In the genomic region with DNA sequence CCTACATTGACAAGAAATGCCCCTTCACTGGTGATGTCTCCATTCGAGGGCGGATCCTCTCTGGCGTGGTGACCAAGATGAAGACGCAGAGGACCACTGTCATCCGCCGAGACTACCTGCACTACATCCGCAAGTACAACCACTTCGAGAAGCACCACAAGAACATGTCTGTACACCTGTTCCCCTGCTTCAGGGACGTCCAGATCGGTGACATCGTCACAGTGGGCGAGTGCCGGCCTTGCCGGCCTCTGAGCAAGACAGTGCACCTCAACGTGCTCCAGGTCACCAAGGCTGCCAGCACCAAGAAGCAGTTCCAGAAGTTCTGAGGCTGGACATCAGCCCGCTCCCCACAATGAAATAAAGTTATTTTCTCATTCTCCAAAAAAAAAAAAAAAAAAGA, we compare ENCODE assay signal across 25 cellular contexts. TPM values are rescaled to one million over a fixed set of nuclear protein-coding genes. Genes with fewer than 3 reads are reported as not detected.
DNase-seq lines count a peak whose midpoint lies in the region; ATAC-seq, FAIRE-seq and TF ChIP-seq lines count a peak whose summit lies in the region.
"Had no signal": no experiment of that assay in that cellular context is flagged by ENCODE, and none has a peak within 500 bp of the region (broad histone marks: within the 10 kb centered on the region; RNA-seq: fewer than 3 reads in every experiment).

No MANE protein-coding gene starts in this region.

- no peaks in the 10 kb centered on the region for H3F3A ChIP-seq in Loucy (ENCODE audit: low read depth)

- no peak overlapping the region for H2BK120ac ChIP-seq in trophoblast cell (ENCODE audit: insufficient read depth, low read length, poor library complexity)

- H3K23ac ChIP-seq in trophoblast cell (ENCODE audit: low read length) = no peak overlapping the region

- no peaks in the 10 kb centered on the region for H3K27me3 Mint-ChIP-seq in activated CD4-positive, alpha-beta T cell treated with anti-CD3 and anti-CD28 coated beads, Interleukin-2, amount 10 ng/mL, durations not matched to agents 24 days and 14 days
- no peaks in the 10 kb centered on the region for H3K27me3 Mint-ChIP-seq in activated CD4-positive, alpha-beta T cell treated with anti-CD3 and anti-CD28 coated beads, Interleukin-2, amount 10 ng/mL, durations not matched to agents 7 days and 5 days

- H3K4me3 Mint-ChIP-seq in activated CD4-positive, alpha-beta T cell treated with anti-CD3 and anti-CD28 coated beads, Interleukin-2, amount 10 ng/mL, durations not matched to agents 24 days and 14 days = peak overlapping the region; percentile 35
- no peak overlapping the region for H3K4me3 Mint-ChIP-seq in activated CD4-positive, alpha-beta T cell treated with anti-CD3 and anti-CD28 coated beads, Interleukin-2, amount 10 ng/mL, durations not matched to agents 7 days and 5 days

- H3K4me3 ChIP-seq in Loucy (ENCODE audit: low read length, poor library complexity, severe bottlenecking) = no peak overlapping the region
- H3K4me3 ChIP-seq in bronchial epithelial cell (ENCODE audit: low read depth, low read length) = no peak overlapping the region
- H3K4me3 ChIP-seq in trophoblast cell (ENCODE audit: low read depth, low read length) = no peak overlapping the region
- H3K4me3 ChIP-seq: left ventricle myocardium inferior, MG63, tibial artery had no signal

- no peak overlapping the region for H2BK12ac ChIP-seq in trophoblast cell (ENCODE audit: low read length)

- H3K27ac ChIP-seq in trophoblast cell (ENCODE audit: low read depth, low read length) = no peak overlapping the region
- H3K27ac ChIP-seq: left ventricle myocardium inferior, tibial artery had no signal

- no peak overlapping the region for H3K14ac ChIP-seq in trophoblast cell (ENCODE audit: low read length)

- H2AFZ ChIP-seq in Loucy (ENCODE audit: low read length) (no peak overlapping the region), trophoblast cell (ENCODE audit: insufficient read depth, low read length, poor library complexity) (no peak overlapping the region)

- H3K9ac ChIP-seq in Loucy (ENCODE audit: low read depth, low read length, poor library complexity, severe bottlenecking) (no peak overlapping the region), trophoblast cell (ENCODE audit: low read length) (no peak overlapping the region)

- H2AK5ac ChIP-seq in trophoblast cell (ENCODE audit: low read length) = no peak overlapping the region

- H3K27me3 ChIP-seq in Loucy (ENCODE audit: insufficient read depth, low read length, poor library complexity, severe bottlenecking) = no peaks in the 10 kb centered on the region
- no peaks in the 10 kb centered on the region for H3K27me3 ChIP-seq in bronchial epithelial cell (ENCODE audit: control insufficient read depth, insufficient read depth, low read length)
- H3K27me3 ChIP-seq in trophoblast cell (ENCODE audit: insufficient read depth, low read length) = no peaks in the 10 kb centered on the region
- H3K27me3 ChIP-seq: MG63, tibial artery had no signal

- no CpG with 5 or more reads among the region's 16 CpGs for WGBS in trophoblast cell (ENCODE audit: extremely low coverage, insufficient coverage, insufficient read length)

- H3K4me2 ChIP-seq in Loucy (ENCODE audit: low read depth, low read length, poor library complexity, severe bottlenecking) (peak overlapping the region; percentile 75), trophoblast cell (ENCODE audit: low read length) (no peak overlapping the region)

- peaks cover 26% of the 10 kb centered on the region for H3K4me1 Mint-ChIP-seq in activated CD4-positive, alpha-beta T cell treated with anti-CD3 and anti-CD28 coated beads, Interleukin-2, amount 10 ng/mL, durations not matched to agents 24 days and 14 days
- H3K4me1 Mint-ChIP-seq in activated CD4-positive, alpha-beta T cell treated with anti-CD3 and anti-CD28 coated beads, Interleukin-2, amount 10 ng/mL, durations not matched to agents 7 days and 5 days = peaks cover 48% of the 10 kb centered on the region

- POLR2A ChIA-PET in activated CD4-positive, alpha-beta T cell treated with anti-CD3 and anti-CD28 coated beads, Interleukin-2, amount 10 ng/mL, durations not matched to agents 7 days and 5 days (lab: Charles Lee) = no interaction called here

- H4K20me1 ChIP-seq in Loucy (ENCODE audit: insufficient read depth, low read length, poor library complexity, severe bottlenecking) = peaks cover 23% of the 10 kb centered on the region

- H2BK5ac ChIP-seq in trophoblast cell (ENCODE audit: low read depth, low read length, poor library complexity) = no peak overlapping the region

- H3K18ac ChIP-seq in trophoblast cell (ENCODE audit: low read length) = no peak overlapping the region

- H3K27ac Mint-ChIP-seq in activated CD4-positive, alpha-beta T cell treated with anti-CD3 and anti-CD28 coated beads, Interleukin-2, amount 10 ng/mL, durations not matched to agents 24 days and 14 days = peak overlapping the region; percentile 11
- no peak overlapping the region for H3K27ac Mint-ChIP-seq in activated CD4-positive, alpha-beta T cell treated with anti-CD3 and anti-CD28 coated beads, Interleukin-2, amount 10 ng/mL, durations not matched to agents 7 days and 5 days

- peaks cover 57% of the 10 kb centered on the region for H3K36me3 Mint-ChIP-seq in activated CD4-positive, alpha-beta T cell treated with anti-CD3 and anti-CD28 coated beads, Interleukin-2, amount 10 ng/mL, durations not matched to agents 24 days and 14 days (ENCODE audit: low read depth)
- H3K36me3 Mint-ChIP-seq in activated CD4-positive, alpha-beta T cell treated with anti-CD3 and anti-CD28 coated beads, Interleukin-2, amount 10 ng/mL, durations not matched to agents 7 days and 5 days (ENCODE audit: low read depth) = peaks cover 50% of the 10 kb centered on the region

- H3K9me3 ChIP-seq in Loucy (ENCODE audit: insufficient read depth, low read depth, low read length) (no peaks in the 10 kb centered on the region), trophoblast cell (ENCODE audit: insufficient read depth, low read depth, low read length) (peaks cover 3% of the 10 kb centered on the region)
- H3K9me3 ChIP-seq: left ventricle myocardium inferior, MG63, tibial artery had no signal

- peak; percentile 23 for FAIRE-seq in bronchial epithelial cell (lab: Jason Lieb, UNC)
- FAIRE-seq: A204.1, GM12891, small intestine had no signal

- TF ChIP-seq CTCF in Loucy (conservative IDR thresholded peaks at IDR 0.05; ENCODE audit: low read length) = no peak
- TF ChIP-seq CTCF in bronchial epithelial cell (IDR thresholded peaks at IDR 0.05; ENCODE audit: insufficient read depth, low read length, severe bottlenecking) = no peak

- H4K8ac ChIP-seq in trophoblast cell (ENCODE audit: low read depth, low read length) = no peak overlapping the region

- ATAC-seq in GM21717 (IDR thresholded peaks at IDR 0.05; ENCODE audit: unreplicated experiment) (no peak), GM18498 (IDR thresholded peaks at IDR 0.05; ENCODE audit: unreplicated experiment) (no peak)

- no peaks in the 10 kb centered on the region for H3K9me2 ChIP-seq in Loucy (replicated peaks; ENCODE audit: low read depth, low read length)

- H3K79me1 ChIP-seq in trophoblast cell (ENCODE audit: low read length) = peaks cover 11% of the 10 kb centered on the region

- DNase-seq in activated CD4-positive, alpha-beta T cell treated with anti-CD3 and anti-CD28 coated beads, Interleukin-2, amount 10 ng/mL, durations not matched to agents 24 days and 14 days = no peak
- DNase-seq in activated CD4-positive, alpha-beta T cell treated with anti-CD3 and anti-CD28 coated beads, Interleukin-2, amount 10 ng/mL, durations not matched to agents 7 days and 5 days = no peak
- DNase-seq in bronchial epithelial cell (ENCODE audit: low read depth) (no peak), trophoblast cell (no peak), NCI-H1694 (lab: John Stamatoyannopoulos, UW) (no peak)
- DNase-seq: activated CD4-positive, alpha-beta T cell treated with anti-CD3 and anti-CD28 coated beads for 4 hours; activated naive CD4-positive, alpha-beta T cell treated with Interleukin-2 at 50 U/mL for 16 hours; Calu3; erythroblast; foreskin fibroblast; hippocampal formation; left ventricle myocardium inferior; MG63; NCI-H1436 treated with DMSO at 0.1 percent for 48 hours; NCI-H69; RPMI8226; small intestine; stimulated activated CD4-positive, alpha-beta T cell treated with anti-CD3 and anti-CD28 coated beads, Interleukin-2, amount 100 ng/mL, for 24 hours; stimulated activated naive CD4-positive, alpha-beta T cell; tibial artery had no signal

- no peak overlapping the region for H4K91ac ChIP-seq in trophoblast cell (ENCODE audit: low read depth, low read length)

- H3K36me3 ChIP-seq in Loucy (ENCODE audit: insufficient read depth, low read length) = no peaks in the 10 kb centered on the region
- peaks cover 25% of the 10 kb centered on the region for H3K36me3 ChIP-seq in bronchial epithelial cell (ENCODE audit: control insufficient read depth, insufficient read depth, low read length)
- peaks cover 37 to 44% of the 10 kb centered on the region in 2 experiments for H3K36me3 ChIP-seq in trophoblast cell (ENCODE audit: control insufficient read depth in 1 of 2, insufficient read depth in 2 of 2, low read length in 2 of 2)

- no peak overlapping the region for H4K12ac ChIP-seq in trophoblast cell (ENCODE audit: low read depth, low read length)

- intact Hi-C loops in activated CD4-positive, alpha-beta T cell treated with anti-CD3 and anti-CD28 coated beads, Interleukin-2, amount 10 ng/mL, durations not matched to agents 24 days and 14 days (cut with micrococcal nuclease) = no loop called here

- H3K79me2 ChIP-seq in Loucy (ENCODE audit: insufficient read depth, low read length) = peaks cover 40% of the 10 kb centered on the region
- peaks cover 17% of the 10 kb centered on the region for H3K79me2 ChIP-seq in trophoblast cell (ENCODE audit: control insufficient read depth, insufficient read depth, low read length, poor library complexity)

- no peaks in the 10 kb centered on the region for H3K9me3 Mint-ChIP-seq in activated CD4-positive, alpha-beta T cell treated with anti-CD3 and anti-CD28 coated beads, Interleukin-2, amount 10 ng/mL, durations not matched to agents 24 days and 14 days
- H3K9me3 Mint-ChIP-seq in activated CD4-positive, alpha-beta T cell treated with anti-CD3 and anti-CD28 coated beads, Interleukin-2, amount 10 ng/mL, durations not matched to agents 7 days and 5 days = no peaks in the 10 kb centered on the region

- H3K4ac ChIP-seq in trophoblast cell (ENCODE audit: low read depth, low read length) = peak overlapping the region; percentile 65

- CTCF ChIA-PET in activated CD4-positive, alpha-beta T cell treated with anti-CD3 and anti-CD28 coated beads, Interleukin-2, amount 10 ng/mL, durations not matched to agents 7 days and 5 days (lab: Charles Lee) = no interaction called here

- H3K4me1 ChIP-seq in Loucy (ENCODE audit: insufficient read depth, low read length, poor library complexity, severe bottlenecking) (peaks cover 36% of the 10 kb centered on the region), trophoblast cell (ENCODE audit: control insufficient read depth in 1 of 2, insufficient read depth in 2 of 2, low read length in 2 of 2) (peaks cover 0 to 3% of the 10 kb centered on the region in 2 experiments)

RNA-seq across cellular contexts. Expression of a gene that starts 2.8 kb away (rescaled TPM):
- 67.6 and 68.1 TPM in 2 replicates for total RNA-seq in activated CD4-positive, alpha-beta T cell treated with anti-CD3 and anti-CD28 coated beads, Interleukin-2, amount 10 ng/mL, durations not matched to agents 24 days and 14 days
- total RNA-seq in activated CD4-positive, alpha-beta T cell treated with anti-CD3 and anti-CD28 coated beads, Interleukin-2, amount 10 ng/mL, durations not matched to agents 7 days and 5 days = 10 to 100 TPM; 43.9 to 51.4 TPM
- 102 and 134 TPM in 2 replicates for total RNA-seq in bronchial epithelial cell
- polyA plus RNA-seq in trophoblast cell (2013) = 24.5 and 26.4 TPM in 2 replicates
